ENCODE assay signal across 8 cellular contexts in genomic region chr1:160070243-160071163, GRCh38. TPM values are rescaled to one million over a fixed set of nuclear protein-coding genes. Genes with fewer than 3 reads are reported as not detected.
A peak's percentile ranks its signal among the peaks of the same experiment; 100 is the strongest.
DNase-seq lines count a peak whose midpoint lies in the region; ATAC-seq lines count a peak whose summit lies in the region.

No MANE protein-coding gene starts in this region.

- no peak overlapping the region for H4K8ac ChIP-seq in neuronal stem cell (ENCODE audit: low read depth, low read length)

- H3K4me1 Mint-ChIP-seq in activated naive CD4-positive, alpha-beta T cell treated with anti-CD3 and anti-CD28 coated beads for 36 hours (ENCODE audit: low read depth): peaks cover 16% of the 10 kb centered on the region

- H3K9me3 ChIP-seq in SJCRH30 (replicated peaks): no peaks in the 10 kb centered on the region
- H3K9me3 ChIP-seq in neuronal stem cell (replicated peaks in 1 of 2; ENCODE audit: control insufficient read depth in 2 of 2, insufficient read depth in 1 of 2, low read depth in 1 of 2, low read length in 2 of 2): peaks cover 0 to 2% of the 10 kb centered on the region in 2 donors

- H3K27ac ChIP-seq in SJCRH30 (no peak overlapping the region), neuronal stem cell (replicated peaks; ENCODE audit: low read length) (no peak overlapping the region)

- peaks cover 15% of the 10 kb centered on the region for H3K27me3 Mint-ChIP-seq in activated naive CD4-positive, alpha-beta T cell treated with anti-CD3 and anti-CD28 coated beads for 36 hours (ENCODE audit: low read depth)

- intact Hi-C loops in activated naive CD4-positive, alpha-beta T cell treated with anti-CD3 and anti-CD28 coated beads for 36 hours (cut with micrococcal nuclease): loop anchor here (2.0 kb wide), 1 partner anchor 40 kb away; the partner anchor contains the start of gene PIGM

- H3K9me3 Mint-ChIP-seq in activated naive CD4-positive, alpha-beta T cell treated with anti-CD3 and anti-CD28 coated beads for 36 hours: no peaks in the 10 kb centered on the region

- H3K4me3 ChIP-seq in SJCRH30 (peak overlapping the region; percentile 56), neuronal stem cell (ENCODE audit: low read length in 2 of 2) (peak overlapping the region; percentile 63 to 81)

- H3K27me3 ChIP-seq in SJCRH30 (peaks cover 22% of the 10 kb centered on the region; the same call in 1 of the 2 replicates), neuronal stem cell (ENCODE audit: control insufficient read depth in 3 of 3, insufficient read depth in 3 of 3, low read depth in 1 of 3, low read length in 3 of 3) (peaks cover 4 to 87% (median 14%) of the 10 kb centered on the region in 3 experiments)

- no peaks in the 10 kb centered on the region for H3K36me3 ChIP-seq in SJCRH30
- no peaks in the 10 kb centered on the region for H3K36me3 ChIP-seq in neuronal stem cell (replicated peaks in 1 of 2; ENCODE audit: control insufficient read depth in 2 of 2, insufficient read depth in 2 of 2, low read length in 2 of 2)

- no peaks in the 10 kb centered on the region for H3K79me1 ChIP-seq in neuronal stem cell (ENCODE audit: low read depth, low read length)

- H3K9ac ChIP-seq in neuronal stem cell (ENCODE audit: low read depth, low read length, poor library complexity): no peak overlapping the region

- H3K36me3 Mint-ChIP-seq in activated naive CD4-positive, alpha-beta T cell treated with anti-CD3 and anti-CD28 coated beads for 36 hours (ENCODE audit: low read depth): no peaks in the 10 kb centered on the region

- peak overlapping the region; percentile 82 for H3K4me3 Mint-ChIP-seq in activated naive CD4-positive, alpha-beta T cell treated with anti-CD3 and anti-CD28 coated beads for 36 hours

- WGBS in neuronal stem cell (ENCODE audit: extremely low coverage in 2 of 2, insufficient read length in 2 of 2, insufficient replicate concordance in 1 of 2), 2 donors: no CpG with 5 or more reads among the region's 46 CpGs

- H3K4me1 ChIP-seq in SJCRH30 (no peaks in the 10 kb centered on the region), neuronal stem cell (ENCODE audit: control insufficient read depth in 2 of 2, insufficient read depth in 1 of 2, low read depth in 1 of 2, low read length in 2 of 2) (peaks cover 9 to 16% of the 10 kb centered on the region in 2 donors)

- no peak overlapping the region for H3K27ac Mint-ChIP-seq in activated naive CD4-positive, alpha-beta T cell treated with anti-CD3 and anti-CD28 coated beads for 36 hours

- DNase-seq in COLO668 (lab: John Stamatoyannopoulos, UW; ENCODE audit: unreplicated experiment): peak; percentile 26
- peak; percentile 84 to 87 for DNase-seq in SJCRH30
- peak; percentile 62 for DNase-seq in activated naive CD4-positive, alpha-beta T cell treated with anti-CD3 and anti-CD28 coated beads for 36 hours
- peak; percentile 65 for DNase-seq in glomerular visceral epithelial cell (ENCODE audit: extremely low spot score)
- DNase-seq in neuronal stem cell (ENCODE audit: low spot score): peak; percentile 75
- peak; percentile 19 for DNase-seq in stromal cell of bone marrow (ENCODE audit: low read depth)
- DNase-seq in SW 1271 (lab: John Stamatoyannopoulos, UW): no peak

- H2BK15ac ChIP-seq in neuronal stem cell (ENCODE audit: low read length): no peak overlapping the region

- no peak overlapping the region for H3K23ac ChIP-seq in neuronal stem cell (ENCODE audit: low read depth, low read length, poor library complexity)

- no peak overlapping the region for H4K91ac ChIP-seq in neuronal stem cell (ENCODE audit: low read depth, low read length, poor library complexity)

- H3K4ac ChIP-seq in neuronal stem cell (ENCODE audit: low read length): no peak overlapping the region

- ATAC-seq in HG02798 (IDR thresholded peaks at IDR 0.05; ENCODE audit: poor library complexity, unreplicated experiment): peak; percentile 51

- H2BK5ac ChIP-seq in neuronal stem cell (ENCODE audit: low read length): no peak overlapping the region

- no peak overlapping the region for H2BK120ac ChIP-seq in neuronal stem cell (ENCODE audit: low read depth, low read length)

- CTCF ChIA-PET in activated naive CD4-positive, alpha-beta T cell treated with anti-CD3 and anti-CD28 coated beads for 36 hours (lab: Charles Lee): interaction anchor here (1.1 to 21.7 kb wide), 5 partner anchors 9 to 93 kb away, joined by 3 to 565 read pairs (median 7); partner anchors contain the start of gene IGSF8

- H2BK12ac ChIP-seq in neuronal stem cell (ENCODE audit: low read length): no peak overlapping the region

- H2AFZ ChIP-seq in neuronal stem cell (ENCODE audit: low read length): peak overlapping the region; percentile 97

- no peak overlapping the region for H2AK5ac ChIP-seq in neuronal stem cell (ENCODE audit: low read depth, low read length)

- peak overlapping the region; percentile 86 for H3K4me2 ChIP-seq in neuronal stem cell (ENCODE audit: insufficient read depth, low read length, poor library complexity, severe bottlenecking)

- H3K14ac ChIP-seq in neuronal stem cell (ENCODE audit: low read length): no peak overlapping the region

- H3K18ac ChIP-seq in neuronal stem cell (ENCODE audit: low read length): no peak overlapping the region

RNA-seq across cellular contexts. Expression of gene KCNJ10, which starts 0.5 kb away (rescaled TPM):
- 0.14 TPM in 1 of 2 replicates, not detected in the other for total RNA-seq in SJCRH30 (2014; rRNA removed; shearing (Covaris generic))
- total RNA-seq in activated naive CD4-positive, alpha-beta T cell treated with anti-CD3 and anti-CD28 coated beads for 36 hours: not detected
- 0.08 TPM for polyA plus RNA-seq in neuronal stem cell (2013, experiment 1 of 2)
- polyA plus RNA-seq in neuronal stem cell (2013, experiment 2 of 2): 0.22 TPM

RNA-seq across cellular contexts. Expression of gene KCNJ9, which starts 10.8 kb away (rescaled TPM):
- not detected in 2 replicates for total RNA-seq in SJCRH30 (2014; rRNA removed; shearing (Covaris generic))
- total RNA-seq in activated naive CD4-positive, alpha-beta T cell treated with anti-CD3 and anti-CD28 coated beads for 36 hours: not detected
- polyA plus RNA-seq in neuronal stem cell (2013, experiment 1 of 2): 0.01 TPM
- polyA plus RNA-seq in neuronal stem cell (2013, experiment 2 of 2): 0.01 TPM

RNA-seq across cellular contexts. Expression of gene IGSF8, which starts 27.9 kb away (rescaled TPM):
- 5.4 and 6.8 TPM in 2 replicates for total RNA-seq in SJCRH30 (2014; rRNA removed; shearing (Covaris generic))
- total RNA-seq in activated naive CD4-positive, alpha-beta T cell treated with anti-CD3 and anti-CD28 coated beads for 36 hours: 10 to 100 TPM; 22.2 to 24.7 TPM
- polyA plus RNA-seq in neuronal stem cell (2013, experiment 1 of 2): 12.3 TPM
- polyA plus RNA-seq in neuronal stem cell (2013, experiment 2 of 2): 12.6 TPM

RNA-seq across cellular contexts. Expression of gene PIGM, which starts 38.7 kb away (rescaled TPM):
- total RNA-seq in SJCRH30 (2014; rRNA removed; shearing (Covaris generic)): 5.0 and 6.3 TPM in 2 replicates
- total RNA-seq in activated naive CD4-positive, alpha-beta T cell treated with anti-CD3 and anti-CD28 coated beads for 36 hours: 1 to 10 TPM; 2.6 TPM
- polyA plus RNA-seq in neuronal stem cell (2013, experiment 1 of 2): 4.9 TPM
- polyA plus RNA-seq in neuronal stem cell (2013, experiment 2 of 2): 5.1 TPM

RNA-seq across cellular contexts. Expression of gene ATP1A2, which starts 45.1 kb away (rescaled TPM):
- total RNA-seq in SJCRH30 (2014; rRNA removed; shearing (Covaris generic)): 40.2 and 44.2 TPM in 2 replicates
- not detected for total RNA-seq in activated naive CD4-positive, alpha-beta T cell treated with anti-CD3 and anti-CD28 coated beads for 36 hours
- polyA plus RNA-seq in neuronal stem cell (2013, experiment 1 of 2): 56.5 TPM
- 57.9 TPM for polyA plus RNA-seq in neuronal stem cell (2013, experiment 2 of 2)

Comparison
In these comparisons a context has a peak if more than half of its experiments do, and no peak if none do; other contexts are left out.
1. DNase-seq: peak in COLO668 (single experiment), SJCRH30 (2 of 2), activated naive CD4-positive, alpha-beta T cell treated with anti-CD3 and anti-CD28 coated beads for 36 hours (single experiment), glomerular visceral epithelial cell (single experiment), neuronal stem cell (single experiment) and stromal cell of bone marrow (single experiment); none in SW 1271 (0 of 2).